Comparison of ENCODE assay signal across 40 cellular contexts in the genomic region with DNA sequence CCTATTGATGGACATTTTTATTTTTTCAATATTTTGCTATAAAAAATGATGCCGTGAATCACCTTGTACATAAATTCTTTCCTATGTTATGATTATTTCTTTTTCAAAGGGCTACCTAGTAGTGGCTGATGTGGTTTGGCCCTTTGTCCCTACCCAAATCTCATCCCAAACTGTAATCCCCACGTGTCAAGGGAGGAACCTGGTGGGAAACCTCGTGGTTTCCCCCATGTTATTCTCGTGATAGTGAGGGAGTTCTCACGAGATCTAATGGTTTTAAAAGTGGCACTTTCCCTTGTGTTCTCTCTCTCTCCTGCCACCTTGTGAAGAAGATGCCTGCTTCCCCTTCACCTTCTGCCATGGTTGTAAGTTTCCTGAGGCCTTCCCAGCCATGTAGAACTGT.
"Had no signal": no experiment of that assay in that cellular context is flagged by ENCODE, and none has a peak within 500 bp of the region (broad histone marks: within the 10 kb centered on the region; RNA-seq: fewer than 3 reads in every experiment).

No MANE protein-coding gene starts in this region.

- H3K36me3 ChIP-seq: adrenal gland, ascending aorta, brain microvascular endothelial cell, breast epithelium, cardiac muscle cell had no signal

- H3K4me3 Mint-ChIP-seq: activated naive CD4-positive, alpha-beta T cell treated with anti-CD3 and anti-CD28 coated beads for 36 hours; activated naive CD4-positive, alpha-beta T cell treated with anti-CD3 and anti-CD28 coated beads, Interleukin-2, amount 10 ng/mL, durations not matched to agents 7 days and 5 days; activated naive CD4-positive, alpha-beta T cell treated with anti-CD3 and anti-CD28 coated beads, Interleukin-2, amount 50 U/mL, for 24 hours; activated naive CD8-positive, alpha-beta T cell; activated naive CD8-positive, alpha-beta T cell treated with anti-CD3 and anti-CD28 coated beads for 36 hours; activated naive CD8-positive, alpha-beta T cell treated with anti-CD3 and anti-CD28 coated beads, Interleukin-2, amount 10 ng/mL, durations not matched to agents 7 days and 5 days; activated naive CD8-positive, alpha-beta T cell treated with anti-CD3 and anti-CD28 coated beads, Interleukin-2, amount 50 U/mL, for 24 hours; activated T-cell treated with anti-CD3 and anti-CD28 coated beads, Interleukin-2, amount 50 U/mL, for 24 hours; activated T-cell treated with anti-CD3 and anti-CD28 coated beads, Interleukin-2, amount 50 U/mL, for 4 hours; activated T-cell treated with anti-CD3 and anti-CD28 coated beads, Interleukin-2, amount 50 U/mL, for 72 hours; activated T-helper 1 cell treated with anti-CD3 and anti-CD28 coated beads, Interleukin-12 subunit alpha, Interleukin-12 subunit beta, Interleukin-2, Interleukin-4 antibody, amounts not matched to agents 30 ng/mL and 10 ng/mL and 1 ng/mL, durations not matched to agents 14 hours and 24 hours and 36 hours; activated T-helper 17 cell treated with anti-CD3 and anti-CD28 coated beads, Interleukin-2, amount 50 U/mL, for 72 hours; brain; central memory CD8-positive, alpha-beta T cell had no signal

- H3K4me3 ChIP-seq: adrenal gland, ascending aorta, body of pancreas, breast epithelium, cardiac muscle cell had no signal

- DNase-seq: activated effector memory CD4-positive, alpha-beta T cell treated with anti-CD3 and anti-CD28 coated beads, Interleukin-2, amount 50 U/mL, for 16 hours; activated effector memory CD4-positive, alpha-beta T cell treated with Interleukin-2 at 50 U/mL for 16 hours; activated gamma-delta T cell; activated gamma-delta T cell treated with Interleukin-2 at 50 U/mL for 16 hours; activated naive CD4-positive, alpha-beta T cell; activated naive CD4-positive, alpha-beta T cell treated with anti-CD3 and anti-CD28 coated beads for 36 hours; activated naive CD4-positive, alpha-beta T cell treated with anti-CD3 and anti-CD28 coated beads, Interleukin-2, amount 10 ng/mL, durations not matched to agents 7 days and 5 days; activated naive CD4-positive, alpha-beta T cell treated with anti-CD3 and anti-CD28 coated beads, Interleukin-2, amount 50 U/mL, for 16 hours; activated naive CD4-positive, alpha-beta T cell treated with Interleukin-2 at 50 U/mL for 16 hours; activated naive CD8-positive, alpha-beta T cell treated with anti-CD3 and anti-CD28 coated beads for 36 hours; activated naive CD8-positive, alpha-beta T cell treated with anti-CD3 and anti-CD28 coated beads, Interleukin-2, amount 10 ng/mL, durations not matched to agents 7 days and 5 days; activated naive CD8-positive, alpha-beta T cell treated with anti-CD3 and anti-CD28 coated beads, Interleukin-2, amount 50 U/mL, for 24 hours; activated T-cell treated with anti-CD3 and anti-CD28 coated beads, Interleukin-2, amount 50 U/mL, for 1 hour; activated T-cell treated with anti-CD3 and anti-CD28 coated beads, Interleukin-2, amount 50 U/mL, for 24 hours; activated T-cell treated with anti-CD3 and anti-CD28 coated beads, Interleukin-2, amount 50 U/mL, for 4 hours; activated T-cell treated with anti-CD3 and anti-CD28 coated beads, Interleukin-2, amount 50 U/mL, for 48 hours; activated T-cell treated with anti-CD3 and anti-CD28 coated beads, Interleukin-2, amount 50 U/mL, for 72 hours; adrenal gland; amniotic stem cell; amygdala; anterior cingulate cortex; aorta; body of pancreas; brain microvascular endothelial cell; caudate nucleus; central memory CD4-positive, alpha-beta T cell; cerebellar nuclear complex had no signal

- H3K27me3 Mint-ChIP-seq: activated naive CD4-positive, alpha-beta T cell treated with anti-CD3 and anti-CD28 coated beads, Interleukin-2, amount 50 U/mL, for 24 hours; activated naive CD8-positive, alpha-beta T cell; activated naive CD8-positive, alpha-beta T cell treated with anti-CD3 and anti-CD28 coated beads for 36 hours; activated naive CD8-positive, alpha-beta T cell treated with anti-CD3 and anti-CD28 coated beads, Interleukin-2, amount 10 ng/mL, durations not matched to agents 7 days and 5 days; activated naive CD8-positive, alpha-beta T cell treated with anti-CD3 and anti-CD28 coated beads, Interleukin-2, amount 50 U/mL, for 24 hours; activated T-cell treated with anti-CD3 and anti-CD28 coated beads, Interleukin-2, amount 50 U/mL, for 24 hours; activated T-helper 17 cell treated with anti-CD3 and anti-CD28 coated beads, Interleukin-2, amount 50 U/mL, for 72 hours; central memory CD8-positive, alpha-beta T cell had no signal

- H3K27ac ChIP-seq: adrenal gland, ascending aorta, body of pancreas, brain microvascular endothelial cell, breast epithelium, cardiac muscle cell had no signal

- H3K27ac Mint-ChIP-seq: activated naive CD4-positive, alpha-beta T cell treated with anti-CD3 and anti-CD28 coated beads for 36 hours; activated naive CD4-positive, alpha-beta T cell treated with anti-CD3 and anti-CD28 coated beads, Interleukin-2, amount 10 ng/mL, durations not matched to agents 7 days and 5 days; activated naive CD4-positive, alpha-beta T cell treated with anti-CD3 and anti-CD28 coated beads, Interleukin-2, amount 50 U/mL, for 24 hours; activated naive CD4-positive, alpha-beta T cell treated with anti-CD3 and anti-CD28 coated beads, Interleukin-2, amount 50 U/mL, for 72 hours; activated naive CD8-positive, alpha-beta T cell; activated naive CD8-positive, alpha-beta T cell treated with anti-CD3 and anti-CD28 coated beads for 36 hours; activated naive CD8-positive, alpha-beta T cell treated with anti-CD3 and anti-CD28 coated beads, Interleukin-2, amount 10 ng/mL, durations not matched to agents 7 days and 5 days; activated naive CD8-positive, alpha-beta T cell treated with anti-CD3 and anti-CD28 coated beads, Interleukin-2, amount 50 U/mL, for 24 hours; activated T-cell treated with anti-CD3 and anti-CD28 coated beads, Interleukin-2, amount 50 U/mL, for 24 hours; activated T-cell treated with anti-CD3 and anti-CD28 coated beads, Interleukin-2, amount 50 U/mL, for 72 hours; activated T-helper 1 cell treated with anti-CD3 and anti-CD28 coated beads, Interleukin-12 subunit alpha, Interleukin-12 subunit beta, Interleukin-2, Interleukin-4 antibody, amounts not matched to agents 30 ng/mL and 10 ng/mL and 1 ng/mL, durations not matched to agents 14 hours and 24 hours and 36 hours; activated T-helper 17 cell treated with anti-CD3 and anti-CD28 coated beads, Interleukin-2, amount 50 U/mL, for 72 hours; activated T-helper 2 cell treated with anti-CD3 and anti-CD28 coated beads, Interferon-gamma antibody, Interleukin-2, Interleukin-4, amounts not matched to agents 10 μg/mL and 5 μg/mL and 100 μg/mL, durations not matched to agents 14 hours and 24 hours and 36 hours; brain had no signal

- H3K4me1 Mint-ChIP-seq: brain had no signal

- H3K4me1 ChIP-seq: adrenal gland, ascending aorta, body of pancreas, breast epithelium had no signal

- H3K9me3 ChIP-seq: adrenal gland, ascending aorta, body of pancreas, breast epithelium had no signal

- H3K9me3 Mint-ChIP-seq: activated naive CD4-positive, alpha-beta T cell treated with anti-CD3 and anti-CD28 coated beads for 36 hours; activated naive CD4-positive, alpha-beta T cell treated with anti-CD3 and anti-CD28 coated beads, Interleukin-2, amount 10 ng/mL, durations not matched to agents 7 days and 5 days; activated naive CD4-positive, alpha-beta T cell treated with anti-CD3 and anti-CD28 coated beads, Interleukin-2, amount 50 U/mL, for 24 hours; activated naive CD4-positive, alpha-beta T cell treated with anti-CD3 and anti-CD28 coated beads, Interleukin-2, amount 50 U/mL, for 72 hours; activated naive CD8-positive, alpha-beta T cell treated with anti-CD3 and anti-CD28 coated beads for 36 hours; activated naive CD8-positive, alpha-beta T cell treated with anti-CD3 and anti-CD28 coated beads, Interleukin-2, amount 10 ng/mL, durations not matched to agents 7 days and 5 days; activated naive CD8-positive, alpha-beta T cell treated with anti-CD3 and anti-CD28 coated beads, Interleukin-2, amount 50 U/mL, for 24 hours; activated T-cell treated with anti-CD3 and anti-CD28 coated beads, Interleukin-2, amount 50 U/mL, for 24 hours; activated T-cell treated with anti-CD3 and anti-CD28 coated beads, Interleukin-2, amount 50 U/mL, for 4 hours; activated T-cell treated with anti-CD3 and anti-CD28 coated beads, Interleukin-2, amount 50 U/mL, for 72 hours; activated T-helper 1 cell treated with anti-CD3 and anti-CD28 coated beads, Interleukin-12 subunit alpha, Interleukin-12 subunit beta, Interleukin-2, Interleukin-4 antibody, amounts not matched to agents 30 ng/mL and 10 ng/mL and 1 ng/mL, durations not matched to agents 14 hours and 24 hours and 36 hours; activated T-helper 17 cell treated with anti-CD3 and anti-CD28 coated beads, Interleukin-2, amount 50 U/mL, for 72 hours; activated T-helper 2 cell treated with anti-CD3 and anti-CD28 coated beads, Interferon-gamma antibody, Interleukin-2, Interleukin-4, amounts not matched to agents 10 μg/mL and 5 μg/mL and 100 μg/mL, durations not matched to agents 14 hours and 24 hours and 36 hours; central memory CD8-positive, alpha-beta T cell had no signal

- FAIRE-seq: astrocyte, bronchial epithelial cell had no signal

- H3K36me3 Mint-ChIP-seq: activated naive CD4-positive, alpha-beta T cell treated with anti-CD3 and anti-CD28 coated beads, Interleukin-2, amount 10 ng/mL, durations not matched to agents 7 days and 5 days; activated naive CD4-positive, alpha-beta T cell treated with anti-CD3 and anti-CD28 coated beads, Interleukin-2, amount 50 U/mL, for 24 hours; activated naive CD4-positive, alpha-beta T cell treated with anti-CD3 and anti-CD28 coated beads, Interleukin-2, amount 50 U/mL, for 72 hours; activated naive CD8-positive, alpha-beta T cell; activated naive CD8-positive, alpha-beta T cell treated with anti-CD3 and anti-CD28 coated beads for 36 hours; brain had no signal

- ATAC-seq: activated naive CD4-positive, alpha-beta T cell treated with anti-CD3 and anti-CD28 coated beads, Interleukin-2, amount 50 U/mL, for 72 hours; activated naive CD8-positive, alpha-beta T cell treated with anti-CD3 and anti-CD28 coated beads, Interleukin-2, amount 50 U/mL, for 24 hours; activated T-cell treated with anti-CD3 and anti-CD28 coated beads, Interleukin-2, amount 50 U/mL, for 4 hours; activated T-cell treated with anti-CD3 and anti-CD28 coated beads, Interleukin-2, amount 50 U/mL, for 72 hours; activated T-helper 17 cell treated with anti-CD3 and anti-CD28 coated beads, Interleukin-2, amount 50 U/mL, for 72 hours; body of pancreas had no signal

- H3K27me3 ChIP-seq: adrenal gland, ascending aorta, body of pancreas, brain microvascular endothelial cell, breast epithelium, cardiac muscle cell had no signal
